ENCODE assay signal across 16 cellular contexts in the genomic region with DNA sequence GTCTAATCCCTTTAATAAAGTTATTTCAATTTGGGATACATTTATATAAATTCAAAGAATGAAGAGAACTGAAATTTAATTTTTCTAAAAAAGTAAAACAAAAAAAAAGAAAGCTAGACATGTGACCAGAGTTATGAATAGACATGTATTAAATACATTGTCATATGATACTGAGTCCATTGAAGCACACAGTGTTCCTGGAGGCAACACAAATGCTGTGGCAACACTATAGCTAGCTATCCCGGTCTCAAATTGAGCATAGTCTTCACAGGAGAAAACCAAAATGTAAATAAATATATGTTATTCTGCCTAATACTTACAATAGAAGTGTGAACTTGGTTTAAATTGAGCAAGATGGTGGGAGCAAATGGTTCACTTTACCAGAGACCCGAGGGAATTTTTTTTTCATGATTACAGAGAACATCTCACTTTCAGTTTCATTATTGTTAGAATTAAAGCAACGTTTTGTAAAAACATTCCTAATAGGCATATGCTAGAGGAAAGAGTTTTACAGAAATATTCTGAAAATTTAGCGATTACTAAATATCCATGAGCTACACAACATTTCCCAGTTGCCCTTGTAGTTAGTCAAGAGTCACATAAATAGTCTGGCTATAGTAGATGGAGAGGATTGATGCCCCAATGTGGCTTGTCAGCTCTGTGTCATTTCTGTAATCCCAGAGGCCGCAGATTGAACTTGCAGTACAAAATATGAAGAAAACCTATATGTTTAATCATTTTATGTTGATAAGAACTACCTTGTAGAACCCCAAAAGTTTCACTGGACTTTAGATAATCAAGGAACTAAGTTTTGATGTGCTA.
DNase-seq lines count a peak whose midpoint lies in the region; ATAC-seq and TF ChIP-seq lines count a peak whose summit lies in the region.
"Had no signal": no experiment of that assay in that cellular context is flagged by ENCODE, and none has a peak within 500 bp of the region (broad histone marks: within the 10 kb centered on the region; RNA-seq: fewer than 3 reads in every experiment).

No MANE protein-coding gene starts in this region.

- no TSS peak for BruUV-seq in PC-9 (replicated peaks; lab: Mats Ljungman, UMichigan)

- H3K4me2 ChIP-seq in PC-9: peak overlapping the region; percentile 54

- no peaks in the 10 kb centered on the region for H3K9me3 ChIP-seq in PC-9 (ENCODE audit: insufficient read depth, low read depth)

- ATAC-seq in HG02588 (IDR thresholded peaks at IDR 0.05; ENCODE audit: unreplicated experiment) (peak; percentile 66), left lobe of liver (peak; percentile 22), HG02623 (IDR thresholded peaks at IDR 0.05; ENCODE audit: unreplicated experiment) (no peak), sciatic nerve (no peak)
- ATAC-seq: HepG2 had no signal

- H3K9me2 ChIP-seq in PC-9 (ENCODE audit: insufficient read depth): no peaks in the 10 kb centered on the region

- DNase-seq in DMS153 (lab: John Stamatoyannopoulos, UW) (peak; percentile 9), DMS153 treated with DMSO at 0.1 percent for 48 hours (lab: John Stamatoyannopoulos, UW; ENCODE audit: unreplicated experiment) (no peak), PC-9 (no peak), left lobe of liver (ENCODE audit: low spot score) (no peak), sciatic nerve (ENCODE audit: low spot score) (no peak)
- no peak for DNase-seq in stimulated activated CD4-positive, alpha-beta T cell treated with anti-CD3 and anti-CD28 coated beads, Interleukin-2, amount 100 ng/mL, for 24 hours
- DNase-seq: activated CD4-positive, CD25-positive, alpha-beta regulatory T cell; endodermal cell; NCI-H146; stimulated activated CD4-positive, alpha-beta T cell treated with anti-CD3 and anti-CD28 coated beads, Interleukin-12 subunit alpha, Interleukin-12 subunit beta, amount 100 ng/mL, for 4 hours; SW 1271 had no signal

- intact Hi-C loops in PC-9 (cut with micrococcal nuclease; ENCODE audit: unreplicated experiment): no loop called here
- intact Hi-C loops in sciatic nerve (cut with DNase I): no loop called here

- H3K27ac ChIP-seq in PC-9: no peak overlapping the region
- H3K27ac ChIP-seq: 22Rv1, cardiac muscle cell had no signal

- H2AFZ ChIP-seq in PC-9: peak overlapping the region; percentile 65; the same call in 1 of the 2 replicates

- TF ChIP-seq CTCF in PC-9 (conservative IDR thresholded peaks at IDR 0.05): no peak

- no peaks in the 10 kb centered on the region for H3F3A ChIP-seq in PC-9 (ENCODE audit: insufficient read depth, low read depth)

- H3K27me3 ChIP-seq in PC-9 (ENCODE audit: insufficient read depth, low read depth): no peaks in the 10 kb centered on the region
- H3K27me3 ChIP-seq: cardiac muscle cell had no signal

- CTCF ChIA-PET in PC-9 (lab: Charles Lee): no interaction called here

- no peaks in the 10 kb centered on the region for H3K79me2 ChIP-seq in PC-9 (ENCODE audit: low read depth)

- no peak overlapping the region for H3K4me3 ChIP-seq in PC-9
- H3K4me3 ChIP-seq: cardiac muscle cell had no signal

- H3K4me1 ChIP-seq in PC-9 (replicated peaks; ENCODE audit: insufficient read depth): no peaks in the 10 kb centered on the region

- no peaks in the 10 kb centered on the region for H3K36me3 ChIP-seq in PC-9 (ENCODE audit: low read depth)
- H3K36me3 ChIP-seq: cardiac muscle cell had no signal

- H4K20me1 ChIP-seq in PC-9 (ENCODE audit: insufficient read depth): no peaks in the 10 kb centered on the region

- POLR2A ChIA-PET in PC-9 (lab: Charles Lee; ENCODE audit: unreplicated experiment): no interaction called here

Comparison
In these comparisons a context has a peak if more than half of its experiments do, and no peak if none do; other contexts are left out.
1. ATAC-seq: peak in HG02588 (single experiment) and left lobe of liver (single experiment); none in HG02623 (single experiment) and sciatic nerve (single experiment).